In the genomic region with DNA sequence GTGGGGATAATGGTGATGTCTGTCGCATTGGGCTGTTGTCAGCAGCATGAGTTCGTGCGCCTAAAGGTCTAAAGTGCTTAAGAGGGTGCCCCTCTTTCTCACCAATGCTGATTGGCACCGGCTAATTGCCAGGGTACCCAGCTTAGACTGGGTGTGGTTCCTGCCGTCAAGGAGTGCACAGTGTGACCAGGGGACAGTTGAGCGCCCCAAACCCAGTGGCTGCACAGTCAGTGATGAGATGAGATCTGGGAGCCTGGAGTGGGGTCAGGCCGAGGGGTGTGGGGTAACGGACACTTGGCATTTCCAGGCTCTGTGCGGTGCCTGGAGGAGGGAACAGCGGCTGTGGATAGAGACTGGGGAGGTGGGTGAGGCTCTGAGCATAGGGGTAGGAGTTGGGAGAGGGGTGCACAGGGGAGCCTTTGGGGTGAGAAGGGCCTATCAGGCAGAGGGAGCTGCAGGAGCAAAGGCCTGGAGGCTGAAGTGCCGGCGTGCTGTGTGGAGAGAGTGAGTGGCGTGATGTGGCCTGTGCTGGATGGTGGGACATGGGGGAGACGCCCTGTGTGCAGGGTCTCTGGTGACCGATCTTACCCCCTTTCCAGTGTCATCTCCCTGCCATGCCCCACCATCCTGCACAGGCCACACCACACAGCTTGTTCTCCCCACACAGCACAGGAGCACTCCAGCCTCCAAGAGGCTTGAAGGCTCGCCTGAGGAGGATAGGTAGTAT, we compare ENCODE assay signal across 27 cellular contexts. TPM values are rescaled to one million over a fixed set of nuclear protein-coding genes. Genes with fewer than 3 reads are reported as not detected.
DNase-seq lines count a peak whose midpoint lies in the region; ATAC-seq, FAIRE-seq and TF ChIP-seq lines count a peak whose summit lies in the region.
"Had no signal": no experiment of that assay in that cellular context is flagged by ENCODE, and none has a peak within 500 bp of the region (broad histone marks: within the 10 kb centered on the region; RNA-seq: fewer than 3 reads in every experiment).

No MANE protein-coding gene starts in this region.

- 98% methylated on average over 16 of the region's 16 CpGs for WGBS in HepG2 (ENCODE audit: low lambda C conversion rate)
- 94% methylated on average over 4 of the region's 16 CpGs for WGBS in right lobe of liver (ENCODE audit: insufficient coverage, low coverage, low lambda C conversion rate, missing lambda C conversion rate)
- WGBS in H9 (ENCODE audit: extremely low coverage, insufficient read length, low lambda C conversion rate) = no CpG with 5 or more reads among the region's 16 CpGs
- WGBS in H1 (ENCODE audit: extremely low coverage in 1 of 2, insufficient coverage in 1 of 2, insufficient read length in 1 of 2, insufficient replicate concordance in 2 of 2, low coverage in 1 of 2, low lambda C conversion rate in 2 of 2, missing lambda C conversion rate in 1 of 2), 2 experiments = 91% methylated on average over 16 of the region's 16 CpGs; no CpG with 5 or more reads in 1 of the 2 experiments
- WGBS in neuronal stem cell (ENCODE audit: extremely low coverage in 2 of 2, insufficient read length in 2 of 2, insufficient replicate concordance in 1 of 2), 2 donors = no CpG with 5 or more reads among the region's 16 CpGs

- FAIRE-seq in HepG2 (lab: Jason Lieb, UNC) (no peak), H1 (lab: Jason Lieb, UNC) (no peak)
- FAIRE-seq: A549, GM12892, HTR-8/SVneo had no signal

- TF ChIP-seq CTCF in HepG2 (CRISPR knock-in tag; IDR thresholded peaks at IDR 0.05) = no peak
- no peak for TF ChIP-seq CTCF in right lobe of liver (IDR thresholded peaks at IDR 0.05)
- no peak for TF ChIP-seq CTCF in H9 (conservative IDR thresholded peaks at IDR 0.05)
- TF ChIP-seq CTCF in H1 (IDR thresholded peaks at IDR 0.05; ENCODE audit: control extremely low read depth in 1 of 3, insufficient read depth in 1 of 3, low read depth in 1 of 3, low read length in 3 of 3) = no peak

- H2BK5ac ChIP-seq in H9 (ENCODE audit: insufficient read length, low read length) (no peak overlapping the region), H1 (ENCODE audit: low read depth, low read length) (no peak overlapping the region; the same call in 1 of the 2 replicates), neuronal stem cell (ENCODE audit: low read length) (no peak overlapping the region)

- no peaks in the 10 kb centered on the region for H3K36me3 Mint-ChIP-seq in H9 (ENCODE audit: insufficient read depth in 1 of 3, low read depth in 3 of 3)

- H2BK120ac ChIP-seq in H9 (ENCODE audit: low read depth, low read length, poor library complexity, severe bottlenecking) (no peak overlapping the region), H1 (replicated peaks; ENCODE audit: low read depth, low read length) (no peak overlapping the region), neuronal stem cell (ENCODE audit: low read depth, low read length) (no peak overlapping the region)

- H2BK15ac ChIP-seq in H9 (ENCODE audit: low read depth, low read length) (no peak overlapping the region), H1 (ENCODE audit: low read length) (no peak overlapping the region), neuronal stem cell (ENCODE audit: low read length) (no peak overlapping the region)

- H2AFZ ChIP-seq in HepG2 (ENCODE audit: low read length) (no peak overlapping the region), H9 (ENCODE audit: low read length) (no peak overlapping the region), H1 (ENCODE audit: low read length) (no peak overlapping the region), neuronal stem cell (ENCODE audit: low read length) (no peak overlapping the region)
- H2AFZ ChIP-seq: PC-9 had no signal

- H2BK12ac ChIP-seq in H9 (ENCODE audit: insufficient read length, low read depth, low read length) (no peak overlapping the region), H1 (ENCODE audit: low read depth, low read length) (no peak overlapping the region), neuronal stem cell (ENCODE audit: low read length) (no peak overlapping the region)

- H3K4ac ChIP-seq in H9 (ENCODE audit: low read depth, low read length) (no peak overlapping the region), H1 (replicated peaks; ENCODE audit: insufficient read length, low read depth, low read length) (no peak overlapping the region), neuronal stem cell (ENCODE audit: low read length) (no peak overlapping the region)

- H3T11ph ChIP-seq in H9 (ENCODE audit: low read length) = no peak overlapping the region

- H3K27ac Mint-ChIP-seq in H9 = peak overlapping the region in 2 of 3 experiments; percentile 25 to 44; a peak in 3 of 7 replicates

- H3K79me2 ChIP-seq in HepG2 (ENCODE audit: insufficient read depth, low read length) (peaks cover 11% of the 10 kb centered on the region), H9 (ENCODE audit: insufficient read depth, low read length) (no peaks in the 10 kb centered on the region), H1 (ENCODE audit: control insufficient read depth in 1 of 2, insufficient read depth in 2 of 2, low read length in 2 of 2) (no peaks in the 10 kb centered on the region)

- in situ Hi-C loops in HepG2 (cut with HindIII; ENCODE audit: extremely low pct_ligation_motif_present, low pct_unique_long_range_greater_than_20kb) = no loop called here

- TF ChIP-seq EP300 in HepG2 (IDR thresholded peaks at IDR 0.05; ENCODE audit: low read depth in 2 of 2, low read length in 2 of 2) (no peak), HepG2 (CRISPR knock-in tag; IDR thresholded peaks at IDR 0.05; ENCODE audit: borderline replicate concordance) (no peak), H1 (IDR thresholded peaks at IDR 0.05; ENCODE audit: borderline replicate concordance in 1 of 2, low read depth in 2 of 2, low read length in 2 of 2) (no peak)

- H3K4me3 ChIP-seq in HepG2 (replicated peaks in 1 of 3; ENCODE audit: insufficient read depth in 1 of 3, low read depth in 2 of 3, low read length in 3 of 3) (no peak overlapping the region), right lobe of liver (no peak overlapping the region), H1 (ENCODE audit: extremely low read depth in 1 of 4, insufficient read depth in 2 of 4, low read depth in 3 of 4, low read length in 4 of 4) (no peak overlapping the region), neuronal stem cell (ENCODE audit: low read length in 2 of 2) (no peak overlapping the region)
- H3K4me3 ChIP-seq in effector memory CD4-positive, alpha-beta T cell (ENCODE audit: insufficient read depth, low read depth, low read length, poor library complexity, severe bottlenecking) = no peak overlapping the region
- H3K4me3 ChIP-seq: A549, PC-9 had no signal

- intact Hi-C loops in HepG2 (cut with micrococcal nuclease; ENCODE audit: unreplicated experiment) (no loop called here), right lobe of liver (cut with DNase I) (no loop called here)

- H3K23me2 ChIP-seq in H9 (ENCODE audit: insufficient read length, low read depth, low read length, poor library complexity, severe bottlenecking) (peaks cover 3% of the 10 kb centered on the region), H1 (ENCODE audit: low read depth, low read length) (no peaks in the 10 kb centered on the region)

- POLR2A ChIA-PET in HepG2 (lab: Yijun Ruan, JAX) (no interaction called here), H1 (lab: Charles Lee; ENCODE audit: partially characterized antibody) (no interaction called here)

- H3K79me1 ChIP-seq in H9 (ENCODE audit: insufficient read depth, low read depth, low read length, poor library complexity, severe bottlenecking) (no peaks in the 10 kb centered on the region), H1 (ENCODE audit: low read depth, low read length) (no peaks in the 10 kb centered on the region), neuronal stem cell (ENCODE audit: low read depth, low read length) (no peaks in the 10 kb centered on the region)

- BruUV-seq in HepG2 (replicated peaks; lab: Mats Ljungman, UMichigan) = no TSS peak

- no peak overlapping the region for H4K5ac ChIP-seq in H9 (ENCODE audit: insufficient read length, low read depth, low read length)
- H4K5ac ChIP-seq in H1 (ENCODE audit: insufficient read length, low read depth, low read length) = no peak overlapping the region

- H3K4me1 ChIP-seq in HepG2 (ENCODE audit: insufficient read depth, low read length) = peaks cover 35% of the 10 kb centered on the region
- H3K4me1 ChIP-seq in right lobe of liver = peaks cover 0 to 7% (median 0%) of the 10 kb centered on the region in 4 donors
- no peaks in the 10 kb centered on the region for H3K4me1 ChIP-seq in H9 (ENCODE audit: insufficient read depth, low read length)
- H3K4me1 ChIP-seq in H1 (replicated peaks in 1 of 4; ENCODE audit: control insufficient read depth in 3 of 4, insufficient read depth in 4 of 4, low read length in 3 of 4) = no peaks in the 10 kb centered on the region
- H3K4me1 ChIP-seq in neuronal stem cell (ENCODE audit: control insufficient read depth in 2 of 2, insufficient read depth in 1 of 2, low read depth in 1 of 2, low read length in 2 of 2) = peaks cover 0 to 2% of the 10 kb centered on the region in 2 donors
- peaks cover 15% of the 10 kb centered on the region for H3K4me1 ChIP-seq in effector memory CD4-positive, alpha-beta T cell (ENCODE audit: control insufficient read depth, insufficient read depth, low read length, poor library complexity, severe bottlenecking)
- H3K4me1 ChIP-seq: A549 had no signal

- H4K91ac ChIP-seq in H9 (ENCODE audit: insufficient read length, low read depth, low read length) (no peak overlapping the region), H1 (replicated peaks; ENCODE audit: insufficient read length, low read length) (no peak overlapping the region), neuronal stem cell (ENCODE audit: low read depth, low read length, poor library complexity) (no peak overlapping the region)

- no peak overlapping the region for H2BK20ac ChIP-seq in H9 (ENCODE audit: low read depth, low read length, poor library complexity, severe bottlenecking)
- no peak overlapping the region for H2BK20ac ChIP-seq in H1 (ENCODE audit: low read length)

- H3K9ac ChIP-seq in HepG2 (ENCODE audit: insufficient read depth, low read depth, low read length) (no peak overlapping the region), H9 (ENCODE audit: extremely low read depth, insufficient read length, low read length) (no peak overlapping the region), H1 (replicated peaks in 1 of 4; ENCODE audit: extremely low read depth in 1 of 4, low read depth in 3 of 4, low read length in 3 of 4) (no peak overlapping the region), neuronal stem cell (ENCODE audit: low read depth, low read length, poor library complexity) (no peak overlapping the region)

- DNase-seq in HepG2 (ENCODE audit: low spot score) = no peak
- no peak for DNase-seq in right lobe of liver
- DNase-seq in H9 = no peak
- no peak for DNase-seq in H1 (ENCODE audit: low read depth in 1 of 2, low spot score in 2 of 2)
- no peak for DNase-seq in neuronal stem cell (ENCODE audit: low spot score)
- no peak for DNase-seq in effector memory CD4-positive, alpha-beta T cell
- DNase-seq: C1 segment of cervical spinal cord, DMS153, DND-41, GOT3, KBM-7, MM.1S, NCI-H1417, NCI-H1694, NCI-H2029 treated with DMSO at 0.1 percent for 48 hours, NCI-H2227 treated with DMSO at 0.1 percent for 48 hours, NCI-H526 treated with DMSO at 0.1 percent for 48 hours, PC-9, SHP77 had no signal

- peaks cover 70% of the 10 kb centered on the region for H4K20me1 ChIP-seq in HepG2 (ENCODE audit: insufficient read depth, low read length)
- no peaks in the 10 kb centered on the region for H4K20me1 ChIP-seq in H9 (ENCODE audit: control insufficient read depth, insufficient read depth, insufficient read length)
- no peaks in the 10 kb centered on the region for H4K20me1 ChIP-seq in H1 (replicated peaks in 1 of 2; ENCODE audit: control insufficient read depth in 1 of 2, insufficient read depth in 2 of 2, low read length in 2 of 2)

- H4K8ac ChIP-seq in H9 (replicated peaks; ENCODE audit: insufficient read length, low read depth, low read length) (no peak overlapping the region), H1 (ENCODE audit: extremely low read depth, insufficient read depth, low read length) (peak overlapping the region; percentile 11; the same call in 1 of the 2 replicates), neuronal stem cell (ENCODE audit: low read depth, low read length) (no peak overlapping the region)

- H2AK5ac ChIP-seq in H9 (ENCODE audit: insufficient read length, low read length) (no peak overlapping the region), H1 (ENCODE audit: low read depth, low read length) (no peak overlapping the region), neuronal stem cell (ENCODE audit: low read depth, low read length) (no peak overlapping the region)

- no peak overlapping the region for H3K56ac ChIP-seq in H9 (ENCODE audit: insufficient read length, low read depth, low read length)
- no peak overlapping the region for H3K56ac ChIP-seq in H1 (replicated peaks; ENCODE audit: insufficient read length, low read depth, low read length)

- H3K4me2 ChIP-seq in HepG2 (ENCODE audit: low read depth, low read length) (no peak overlapping the region), H9 (ENCODE audit: insufficient read depth, insufficient read length, low read length) (no peak overlapping the region), H1 (ENCODE audit: insufficient read depth in 1 of 2, low read depth in 2 of 2, low read length in 2 of 2) (no peak overlapping the region), neuronal stem cell (ENCODE audit: insufficient read depth, low read length, poor library complexity, severe bottlenecking) (no peak overlapping the region)
- H3K4me2 ChIP-seq: A549, PC-9 had no signal

- peaks cover 2% of the 10 kb centered on the region for H3K27me3 Mint-ChIP-seq in H9 (ENCODE audit: low read depth)

- CTCF ChIA-PET in HepG2 (lab: Yijun Ruan, JAX; ENCODE audit: low intra/inter-chr PET ratio, low total read pairs) (no interaction called here), H1 (lab: Charles Lee; ENCODE audit: partially characterized antibody) (interaction anchor here (0.7 to 4.7 kb wide), 10 partner anchors 12 to 184 kb away, joined by 3 to 30 read pairs (median 4); partner anchors contain the start of gene NKD1)

- H3K27me3 ChIP-seq in HepG2 (ENCODE audit: control insufficient read depth in 1 of 2, insufficient read depth in 2 of 2, low read length in 2 of 2) (no peaks in the 10 kb centered on the region), right lobe of liver (no peaks in the 10 kb centered on the region), H9 (ENCODE audit: insufficient read depth, low read length) (no peaks in the 10 kb centered on the region), H1 (replicated peaks in 1 of 4; ENCODE audit: control insufficient read depth in 3 of 4, extremely low read depth in 1 of 4, insufficient read depth in 3 of 4, low read length in 3 of 4) (no peaks in the 10 kb centered on the region), neuronal stem cell (ENCODE audit: control insufficient read depth in 3 of 3, insufficient read depth in 3 of 3, low read depth in 1 of 3, low read length in 3 of 3) (no peaks in the 10 kb centered on the region)
- no peaks in the 10 kb centered on the region for H3K27me3 ChIP-seq in effector memory CD4-positive, alpha-beta T cell (replicated peaks; ENCODE audit: control insufficient read depth, insufficient read depth, low read length, poor library complexity, severe bottlenecking)

- H3K4me1 Mint-ChIP-seq in H9 = peaks cover under 1 to 8% of the 10 kb centered on the region in 2 experiments; a peak in 3 of 4 replicates

- TF ChIP-seq RAD21 in HepG2 (CRISPR knock-in tag; IDR thresholded peaks at IDR 0.05) (no peak), H1 (IDR thresholded peaks at IDR 0.05 in 1 of 2, conservative IDR thresholded peaks at IDR 0.05 in 1 of 2; ENCODE audit: low read depth in 2 of 2, low read length in 2 of 2) (no peak)

- TF ChIP-seq POLR2A in HepG2 (IDR thresholded peaks at IDR 0.05; ENCODE audit: insufficient read depth in 1 of 2, low read depth in 2 of 2, low read length in 2 of 2) (peak in 1 of 2 experiments; percentile 38; a peak in 1 of 4 replicates), right lobe of liver (IDR thresholded peaks at IDR 0.05) (no peak), H1 (IDR thresholded peaks at IDR 0.05; ENCODE audit: control extremely low read depth in 1 of 2, low read depth in 2 of 2, low read length in 2 of 2) (no peak)

- peaks cover 95 to 100% of the 10 kb centered on the region in 2 experiments for H3K36me3 ChIP-seq in HepG2 (replicated peaks in 1 of 2; ENCODE audit: control insufficient read depth in 1 of 2, insufficient read depth in 2 of 2, low read length in 2 of 2)
- no peaks in the 10 kb centered on the region for H3K36me3 ChIP-seq in right lobe of liver
- H3K36me3 ChIP-seq in H1 (ENCODE audit: control insufficient read depth in 2 of 4, insufficient read depth in 4 of 4, low read length in 3 of 4) = no peaks in the 10 kb centered on the region
- peaks cover 0 to 1% of the 10 kb centered on the region in 2 donors for H3K36me3 ChIP-seq in neuronal stem cell (replicated peaks in 1 of 2; ENCODE audit: control insufficient read depth in 2 of 2, insufficient read depth in 2 of 2, low read length in 2 of 2)
- no peaks in the 10 kb centered on the region for H3K36me3 ChIP-seq in effector memory CD4-positive, alpha-beta T cell (ENCODE audit: control insufficient read depth, insufficient read depth, low read length)

- ATAC-seq in HepG2 (no peak; the same call in 1 of the 3 replicates), right lobe of liver (no peak), HG03135 (IDR thresholded peaks at IDR 0.05; ENCODE audit: unreplicated experiment) (no peak), HG02981 (IDR thresholded peaks at IDR 0.05; ENCODE audit: unreplicated experiment) (no peak)
- ATAC-seq: A549, HCT116 had no signal

- no peaks in the 10 kb centered on the region for H3K9me3 ChIP-seq in HepG2 (ENCODE audit: low read length)
- H3K9me3 ChIP-seq in right lobe of liver = no peaks in the 10 kb centered on the region
- H3K9me3 ChIP-seq in H9 (ENCODE audit: control insufficient read depth, low read depth, low read length) = no peaks in the 10 kb centered on the region
- H3K9me3 ChIP-seq in H1 (ENCODE audit: insufficient read depth in 2 of 2, low read depth in 1 of 2, low read length in 1 of 2) = no peaks in the 10 kb centered on the region
- H3K9me3 ChIP-seq in neuronal stem cell (replicated peaks in 1 of 2; ENCODE audit: control insufficient read depth in 2 of 2, insufficient read depth in 1 of 2, low read depth in 1 of 2, low read length in 2 of 2) = no peaks in the 10 kb centered on the region
- H3K9me3 ChIP-seq in effector memory CD4-positive, alpha-beta T cell (ENCODE audit: control insufficient read depth, low read length) = no peaks in the 10 kb centered on the region
- H3K9me3 ChIP-seq: A549 had no signal

- no peak overlapping the region for H3K23ac ChIP-seq in H9 (ENCODE audit: insufficient read length, low read depth, low read length)
- H3K23ac ChIP-seq in H1 (ENCODE audit: insufficient read length) = no peak overlapping the region
- no peak overlapping the region for H3K23ac ChIP-seq in neuronal stem cell (ENCODE audit: low read depth, low read length, poor library complexity)

- no peaks in the 10 kb centered on the region for H3K9me3 Mint-ChIP-seq in H9

- H3K27ac ChIP-seq in HepG2 (ENCODE audit: extremely low read length, insufficient read depth, low read length) (no peak overlapping the region), right lobe of liver (no peak overlapping the region), H9 (ENCODE audit: insufficient read length, low read depth, low read length) (no peak overlapping the region), H1 (ENCODE audit: low read depth, low read length) (no peak overlapping the region), neuronal stem cell (replicated peaks; ENCODE audit: low read length) (no peak overlapping the region)
- H3K27ac ChIP-seq in effector memory CD4-positive, alpha-beta T cell (ENCODE audit: insufficient read depth, low read length, poor library complexity, severe bottlenecking) = no peak overlapping the region
- H3K27ac ChIP-seq: A549, PC-9 had no signal

- H3K18ac ChIP-seq in H9 (ENCODE audit: insufficient read length, low read depth, low read length) (no peak overlapping the region), H1 (ENCODE audit: extremely low read depth, low read length) (no peak overlapping the region), neuronal stem cell (ENCODE audit: low read length) (peak overlapping the region; percentile 18)

- H3K4me3 Mint-ChIP-seq in H9 = no peak overlapping the region

- H3K14ac ChIP-seq in H9 (ENCODE audit: insufficient read depth, low read length) (no peak overlapping the region), H1 (ENCODE audit: insufficient read length) (no peak overlapping the region), neuronal stem cell (ENCODE audit: low read length) (peak overlapping the region; percentile 1)

RNA-seq across cellular contexts. Expression of gene SNX20, which starts 58.3 kb away (rescaled TPM):
- not detected in 2 replicates for total RNA-seq in HepG2 (2016; rRNA removed; fragmentation: Illumina TruSeq; extraction: Trizol)
- not detected in 2 replicates for total RNA-seq in HepG2 (2016; cell fraction: cytosol; rRNA removed; fragmentation: Illumina TruSeq; extraction: Trizol; ENCODE audit: low read depth)
- total RNA-seq in HepG2 (2016; cell fraction: insoluble cytoplasmic fraction; rRNA removed; fragmentation: Illumina TruSeq; extraction: Trizol) = not detected in 2 replicates
- not detected in 2 replicates for total RNA-seq in HepG2 (2016; cell fraction: membrane; rRNA removed; fragmentation: Illumina TruSeq; extraction: Trizol)
- total RNA-seq in HepG2 (2016; cell fraction: nucleus; rRNA removed; fragmentation: Illumina TruSeq; extraction: Trizol) = not detected in 2 replicates
- not detected in 2 replicates for polyA plus RNA-seq in HepG2 (2011; rRNA removed)
- polyA plus RNA-seq in HepG2 (2011; cell fraction: cytosol; rRNA removed) = not detected in 2 replicates
- polyA plus RNA-seq in HepG2 (2011; cell fraction: nucleus; rRNA removed) = not detected in 2 replicates
- 0.04 TPM in 1 of 2 replicates, not detected in the other for polyA plus RNA-seq in HepG2 (2012)
- polyA plus RNA-seq in HepG2 (2016; cell fraction: cytosol; fragmentation: Illumina TruSeq; extraction: Trizol; ENCODE audit: low read depth) = not detected in 2 replicates
- polyA plus RNA-seq in HepG2 (2016; cell fraction: insoluble cytoplasmic fraction; fragmentation: Illumina TruSeq; extraction: Trizol; ENCODE audit: low read depth) = not detected in 2 replicates
- not detected in 2 replicates for polyA plus RNA-seq in HepG2 (2016; cell fraction: membrane; fragmentation: Illumina TruSeq; extraction: Trizol; ENCODE audit: low read depth)
- not detected in 2 replicates for polyA plus RNA-seq in HepG2 (2016; cell fraction: nucleus; fragmentation: Illumina TruSeq; extraction: Trizol; ENCODE audit: insufficient read depth, low read depth)
- not detected in 2 replicates for polyA minus RNA-seq in HepG2 (2011; rRNA and poly(A)+ RNA removed; ENCODE audit: low replicate concordance)
- not detected in 2 replicates for polyA minus RNA-seq in HepG2 (2011; cell fraction: cytosol; rRNA and poly(A)+ RNA removed)
- not detected in 2 replicates for polyA minus RNA-seq in HepG2 (2011; cell fraction: nucleus; rRNA and poly(A)+ RNA removed)
- total RNA-seq in right lobe of liver = 1 to 10 TPM in 1 of 6 experiments, under 1 TPM in 5; 0.31 to 1.9 (median 0.71) TPM
- total RNA-seq in H9 (2021) = not detected in 2 replicates
- total RNA-seq in H1 (2021; fragmentation: NEBNext Ultra II Directional; extraction: Animal tissue kit (Norgen Biotek cat#: 25700)) = not detected in 2 replicates
- polyA plus RNA-seq in H1 (2011; rRNA removed) = not detected in 2 replicates
- not detected for polyA plus RNA-seq in H1 (2011; cell fraction: cytosol; rRNA removed)
- not detected for polyA plus RNA-seq in H1 (2011; cell fraction: nucleus; rRNA removed)
- polyA plus RNA-seq in H1 (2012, experiment 1 of 2) = not detected in 4 replicates
- not detected for polyA plus RNA-seq in H1 (2012, experiment 2 of 2)
- not detected for polyA plus RNA-seq in H1 (2013, experiment 1 of 2)
- not detected for polyA plus RNA-seq in H1 (2013, experiment 2 of 2)
- polyA minus RNA-seq in H1 (2011; rRNA and poly(A)+ RNA removed) = 0.17 TPM in 1 of 2 replicates, not detected in the other
- polyA minus RNA-seq in H1 (2011; cell fraction: cytosol; rRNA and poly(A)+ RNA removed) = not detected
- polyA minus RNA-seq in H1 (2011; cell fraction: nucleus; rRNA and poly(A)+ RNA removed) = not detected
- not detected for polyA plus RNA-seq in neuronal stem cell (2013, experiment 1 of 2)
- not detected for polyA plus RNA-seq in neuronal stem cell (2013, experiment 2 of 2)
- total RNA-seq: NCI-H460, PC-9, RPMI7951 had no signal
- polyA plus RNA-seq: A549 had no signal
